Comparison of ENCODE assay signal across 15 cellular contexts in the genomic region with DNA sequence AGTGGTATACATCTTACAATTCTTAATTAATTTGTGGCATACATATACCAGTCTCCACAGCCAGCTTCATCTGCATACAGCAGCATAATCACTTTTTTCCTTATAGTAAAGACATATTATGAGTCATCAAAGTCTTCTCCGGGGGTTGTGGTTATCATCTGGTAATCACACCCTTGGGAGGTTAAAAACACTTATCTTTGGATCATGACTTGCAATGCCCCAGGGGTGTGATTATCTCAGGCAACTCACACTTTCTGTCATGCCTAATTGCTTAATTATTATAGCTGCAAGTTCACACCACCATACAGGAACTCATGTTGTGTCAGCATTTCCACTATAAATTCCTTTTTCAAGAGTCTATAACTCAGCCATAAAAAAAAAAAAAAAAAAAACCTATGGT.
DNase-seq lines count a peak whose midpoint lies in the region; ATAC-seq and TF ChIP-seq lines count a peak whose summit lies in the region.
"Had no signal": no experiment of that assay in that cellular context is flagged by ENCODE, and none has a peak within 500 bp of the region (broad histone marks: within the 10 kb centered on the region; RNA-seq: fewer than 3 reads in every experiment).

No MANE protein-coding gene starts in this region.

- no peak for TF ChIP-seq CTCF in foreskin fibroblast (IDR thresholded peaks at IDR 0.05; ENCODE audit: low read depth, low read length)

- H3K27ac ChIP-seq in epithelial cell of prostate, result no peak overlapping the region
- H3K27ac ChIP-seq: dorsolateral prefrontal cortex, SJSA1, stomach had no signal

- H3K4me3 ChIP-seq in foreskin fibroblast (ENCODE audit: low read depth in 1 of 2, low read length in 2 of 2), result no peak overlapping the region
- H3K4me3 ChIP-seq: dorsolateral prefrontal cortex, SJSA1, stomach had no signal

- no peak for ATAC-seq in HG02970 (IDR thresholded peaks at IDR 0.05; ENCODE audit: low FRiP score, unreplicated experiment)
- ATAC-seq in HG03520 (IDR thresholded peaks at IDR 0.05; ENCODE audit: unreplicated experiment), result no peak

- DNase-seq in CMK (ENCODE audit: low read depth) (peak; percentile 17), HS-5 (ENCODE audit: low read depth) (peak; percentile 23), OCI-M1 (lab: John Stamatoyannopoulos, UW) (peak; percentile 86), epithelial cell of prostate (ENCODE audit: low read depth, low spot score) (peak; percentile 3), foreskin fibroblast (no peak), Kasumi-1 (lab: John Stamatoyannopoulos, UW) (no peak)
- DNase-seq: activated naive CD4-positive, alpha-beta T cell treated with anti-CD3 and anti-CD28 coated beads, Interleukin-2, amount 50 U/mL, for 16 hours; activated T-cell treated with anti-CD3 and anti-CD28 coated beads, Interleukin-2, amount 50 U/mL, for 1 hour; dorsolateral prefrontal cortex; NCI-H1048; NCI-H345; stomach had no signal

Comparison
In these comparisons a context has a peak if more than half of its experiments do, and no peak if none do; other contexts are left out.
1. DNase-seq: peak in CMK (single experiment), HS-5 (single experiment), OCI-M1 (single experiment) and epithelial cell of prostate (single experiment); none in foreskin fibroblast (0 of 2) and Kasumi-1 (0 of 2).